In the genomic region with DNA sequence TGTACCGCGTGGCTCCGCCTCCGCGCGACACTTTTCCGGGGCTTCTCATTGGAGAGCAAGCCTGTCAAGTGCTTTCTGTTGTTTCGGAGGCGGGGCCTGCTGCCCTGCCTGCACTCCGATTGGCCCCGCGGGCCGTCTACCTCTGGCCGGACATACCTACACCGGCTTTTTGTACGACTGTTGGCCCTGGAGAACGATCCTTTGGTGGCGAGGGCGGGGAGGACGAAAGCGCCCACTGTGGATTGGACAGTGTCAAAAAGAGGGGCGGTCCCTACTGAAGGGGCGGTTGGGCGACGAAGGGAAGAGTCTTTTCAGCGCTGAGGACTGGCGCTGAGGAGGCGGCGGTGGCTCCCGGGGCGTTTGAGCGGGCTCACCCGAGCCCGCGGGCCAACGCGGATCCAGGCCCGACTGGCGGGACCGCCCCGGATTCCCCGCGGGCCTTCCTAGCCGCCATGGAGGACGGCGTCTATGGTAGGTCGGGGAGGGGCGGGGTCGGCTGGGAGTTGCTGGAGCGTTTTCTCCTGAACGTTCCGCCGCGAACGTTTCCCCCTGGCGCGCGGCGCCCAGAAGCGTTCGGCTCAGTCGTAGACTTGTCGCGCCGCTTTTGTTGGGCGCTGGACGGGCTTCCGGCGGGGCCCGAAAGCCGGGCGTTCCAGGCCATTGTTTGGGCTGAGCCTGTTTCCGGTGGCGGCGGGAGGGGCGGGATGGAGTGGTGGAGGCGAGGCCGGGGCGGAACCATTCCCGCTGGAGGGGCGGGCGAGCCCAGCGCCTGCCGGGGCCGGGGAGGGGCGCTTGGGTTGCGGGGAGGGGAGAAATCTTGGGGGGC, we compare ENCODE assay signal across 1 cellular context.
TF ChIP-seq lines count a peak whose summit lies in the region.

A gene with protein sequence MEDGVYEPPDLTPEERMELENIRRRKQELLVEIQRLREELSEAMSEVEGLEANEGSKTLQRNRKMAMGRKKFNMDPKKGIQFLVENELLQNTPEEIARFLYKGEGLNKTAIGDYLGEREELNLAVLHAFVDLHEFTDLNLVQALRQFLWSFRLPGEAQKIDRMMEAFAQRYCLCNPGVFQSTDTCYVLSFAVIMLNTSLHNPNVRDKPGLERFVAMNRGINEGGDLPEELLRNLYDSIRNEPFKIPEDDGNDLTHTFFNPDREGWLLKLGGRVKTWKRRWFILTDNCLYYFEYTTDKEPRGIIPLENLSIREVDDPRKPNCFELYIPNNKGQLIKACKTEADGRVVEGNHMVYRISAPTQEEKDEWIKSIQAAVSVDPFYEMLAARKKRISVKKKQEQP (plus strand): TSS at position 314 of the 826 bp plus-strand sequence. CDS start 139 bp downstream, at position 453.

TF ChIP-seq in K562, 482 proteins besides CTCF, POLR2A, EP300 and RAD21 (continued from another document):
- TF ChIP-seq, protein P1, sequence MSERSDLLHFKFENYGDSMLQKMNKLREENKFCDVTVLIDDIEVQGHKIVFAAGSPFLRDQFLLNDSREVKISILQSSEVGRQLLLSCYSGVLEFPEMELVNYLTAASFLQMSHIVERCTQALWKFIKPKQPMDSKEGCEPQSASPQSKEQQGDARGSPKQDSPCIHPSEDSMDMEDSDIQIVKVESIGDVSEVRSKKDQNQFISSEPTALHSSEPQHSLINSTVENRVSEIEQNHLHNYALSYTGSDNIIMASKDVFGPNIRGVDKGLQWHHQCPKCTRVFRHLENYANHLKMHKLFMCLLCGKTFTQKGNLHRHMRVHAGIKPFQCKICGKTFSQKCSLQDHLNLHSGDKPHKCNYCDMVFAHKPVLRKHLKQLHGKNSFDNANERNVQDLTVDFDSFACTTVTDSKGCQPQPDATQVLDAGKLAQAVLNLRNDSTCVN (CRISPR knock-in tag; IDR thresholded peaks at IDR 0.05) = 0 out of 2 replicates have a peak, but pooled peaks have one; percentile 65
- TF ChIP-seq BMI1 (IDR thresholded peaks at IDR 0.05; ENCODE audit: low read length) (no peak), SIRT6 (IDR thresholded peaks at IDR 0.05; ENCODE audit: low read depth, low read length) (no peak), TEAD4 (IDR thresholded peaks at IDR 0.05; ENCODE audit: low read length) (no peak; the same call in 1 of the 2 replicates), TEAD4 (CRISPR knock-in tag; IDR thresholded peaks at IDR 0.05; ENCODE audit: borderline replicate concordance) (no peak), TCF7 (IDR thresholded peaks at IDR 0.05; ENCODE audit: borderline replicate concordance) (no peak), PHB2 (IDR thresholded peaks at IDR 0.05; ENCODE audit: low read depth) (no peak), SMARCC2 (IDR thresholded peaks at IDR 0.05; ENCODE audit: low read depth) (no peak), LCOR (CRISPR knock-in tag; IDR thresholded peaks at IDR 0.05) (peak; percentile 88), SAP30 (IDR thresholded peaks at IDR 0.05; ENCODE audit: borderline replicate concordance, insufficient read depth, low read depth, low read length, poor library complexity, severe bottlenecking) (no peak), ATF1 (CRISPR knock-in tag; IDR thresholded peaks at IDR 0.05) (0 out of 2 replicates have a peak, but pooled peaks have one; percentile 0), ATF1 (tag; IDR thresholded peaks at IDR 0.05) (peak; percentile 96), HDAC2 (IDR thresholded peaks at IDR 0.05) (peak; percentile 59; the same call in 1 of the 2 replicates), THRAP3 (IDR thresholded peaks at IDR 0.05; ENCODE audit: borderline replicate concordance) (no peak), U2AF1 (optimal IDR thresholded peaks at IDR 0.05; ENCODE audit: low read depth, low read length) (peak; percentile 74), NFE2L1 (tag; IDR thresholded peaks at IDR 0.05; ENCODE audit: borderline replicate concordance, low read depth) (no peak), ZNF224 (CRISPR knock-in tag; IDR thresholded peaks at IDR 0.05) (no peak), L3MBTL2 (IDR thresholded peaks at IDR 0.05) (no peak; the same call in 1 of the 2 replicates), TBL1XR1 (IDR thresholded peaks at IDR 0.05; ENCODE audit: low read length in 2 of 2) (no peak), TCF7L2 (IDR thresholded peaks at IDR 0.05; ENCODE audit: low read depth, low read length) (0 out of 2 replicates have a peak, but pooled peaks have one; percentile 51), SAFB (IDR thresholded peaks at IDR 0.05; ENCODE audit: borderline replicate concordance, low read depth, low read length) (no peak), ETV1 (tag; conservative IDR thresholded peaks at IDR 0.05; ENCODE audit: low read depth) (peak; percentile 89), SRSF9 (IDR thresholded peaks at IDR 0.05; ENCODE audit: borderline replicate concordance, low read depth, low read length) (no peak), ZNF830 (CRISPR knock-in tag; IDR thresholded peaks at IDR 0.05) (peak; percentile 77; the same call in 1 of the 2 replicates), TARDBP (IDR thresholded peaks at IDR 0.05) (no peak)
- TF ChIP-seq, protein P2, sequence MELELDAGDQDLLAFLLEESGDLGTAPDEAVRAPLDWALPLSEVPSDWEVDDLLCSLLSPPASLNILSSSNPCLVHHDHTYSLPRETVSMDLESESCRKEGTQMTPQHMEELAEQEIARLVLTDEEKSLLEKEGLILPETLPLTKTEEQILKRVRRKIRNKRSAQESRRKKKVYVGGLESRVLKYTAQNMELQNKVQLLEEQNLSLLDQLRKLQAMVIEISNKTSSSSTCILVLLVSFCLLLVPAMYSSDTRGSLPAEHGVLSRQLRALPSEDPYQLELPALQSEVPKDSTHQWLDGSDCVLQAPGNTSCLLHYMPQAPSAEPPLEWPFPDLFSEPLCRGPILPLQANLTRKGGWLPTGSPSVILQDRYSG (tag; conservative IDR thresholded peaks at IDR 0.05; ENCODE audit: low read depth) = no peak
- TF ChIP-seq, protein P3, sequence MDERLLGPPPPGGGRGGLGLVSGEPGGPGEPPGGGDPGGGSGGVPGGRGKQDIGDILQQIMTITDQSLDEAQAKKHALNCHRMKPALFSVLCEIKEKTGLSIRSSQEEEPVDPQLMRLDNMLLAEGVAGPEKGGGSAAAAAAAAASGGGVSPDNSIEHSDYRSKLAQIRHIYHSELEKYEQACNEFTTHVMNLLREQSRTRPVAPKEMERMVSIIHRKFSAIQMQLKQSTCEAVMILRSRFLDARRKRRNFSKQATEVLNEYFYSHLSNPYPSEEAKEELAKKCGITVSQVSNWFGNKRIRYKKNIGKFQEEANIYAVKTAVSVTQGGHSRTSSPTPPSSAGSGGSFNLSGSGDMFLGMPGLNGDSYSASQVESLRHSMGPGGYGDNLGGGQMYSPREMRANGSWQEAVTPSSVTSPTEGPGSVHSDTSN (CRISPR knock-in tag; IDR thresholded peaks at IDR 0.05; ENCODE audit: low read depth) = peak; percentile 88
- TF ChIP-seq, protein P3 (tag; conservative IDR thresholded peaks at IDR 0.05; ENCODE audit: low read depth) = peak; percentile 100
- TF ChIP-seq, protein P4, sequence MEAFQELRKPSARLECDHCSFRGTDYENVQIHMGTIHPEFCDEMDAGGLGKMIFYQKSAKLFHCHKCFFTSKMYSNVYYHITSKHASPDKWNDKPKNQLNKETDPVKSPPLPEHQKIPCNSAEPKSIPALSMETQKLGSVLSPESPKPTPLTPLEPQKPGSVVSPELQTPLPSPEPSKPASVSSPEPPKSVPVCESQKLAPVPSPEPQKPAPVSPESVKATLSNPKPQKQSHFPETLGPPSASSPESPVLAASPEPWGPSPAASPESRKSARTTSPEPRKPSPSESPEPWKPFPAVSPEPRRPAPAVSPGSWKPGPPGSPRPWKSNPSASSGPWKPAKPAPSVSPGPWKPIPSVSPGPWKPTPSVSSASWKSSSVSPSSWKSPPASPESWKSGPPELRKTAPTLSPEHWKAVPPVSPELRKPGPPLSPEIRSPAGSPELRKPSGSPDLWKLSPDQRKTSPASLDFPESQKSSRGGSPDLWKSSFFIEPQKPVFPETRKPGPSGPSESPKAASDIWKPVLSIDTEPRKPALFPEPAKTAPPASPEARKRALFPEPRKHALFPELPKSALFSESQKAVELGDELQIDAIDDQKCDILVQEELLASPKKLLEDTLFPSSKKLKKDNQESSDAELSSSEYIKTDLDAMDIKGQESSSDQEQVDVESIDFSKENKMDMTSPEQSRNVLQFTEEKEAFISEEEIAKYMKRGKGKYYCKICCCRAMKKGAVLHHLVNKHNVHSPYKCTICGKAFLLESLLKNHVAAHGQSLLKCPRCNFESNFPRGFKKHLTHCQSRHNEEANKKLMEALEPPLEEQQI (IDR thresholded peaks at IDR 0.05) = no peak
- TF ChIP-seq, protein P5, sequence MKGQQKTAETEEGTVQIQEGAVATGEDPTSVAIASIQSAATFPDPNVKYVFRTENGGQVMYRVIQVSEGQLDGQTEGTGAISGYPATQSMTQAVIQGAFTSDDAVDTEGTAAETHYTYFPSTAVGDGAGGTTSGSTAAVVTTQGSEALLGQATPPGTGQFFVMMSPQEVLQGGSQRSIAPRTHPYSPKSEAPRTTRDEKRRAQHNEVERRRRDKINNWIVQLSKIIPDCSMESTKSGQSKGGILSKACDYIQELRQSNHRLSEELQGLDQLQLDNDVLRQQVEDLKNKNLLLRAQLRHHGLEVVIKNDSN (CRISPR knock-in tag; IDR thresholded peaks at IDR 0.05) = no peak; the same call in 1 of the 2 replicates
- TF ChIP-seq, protein P6, sequence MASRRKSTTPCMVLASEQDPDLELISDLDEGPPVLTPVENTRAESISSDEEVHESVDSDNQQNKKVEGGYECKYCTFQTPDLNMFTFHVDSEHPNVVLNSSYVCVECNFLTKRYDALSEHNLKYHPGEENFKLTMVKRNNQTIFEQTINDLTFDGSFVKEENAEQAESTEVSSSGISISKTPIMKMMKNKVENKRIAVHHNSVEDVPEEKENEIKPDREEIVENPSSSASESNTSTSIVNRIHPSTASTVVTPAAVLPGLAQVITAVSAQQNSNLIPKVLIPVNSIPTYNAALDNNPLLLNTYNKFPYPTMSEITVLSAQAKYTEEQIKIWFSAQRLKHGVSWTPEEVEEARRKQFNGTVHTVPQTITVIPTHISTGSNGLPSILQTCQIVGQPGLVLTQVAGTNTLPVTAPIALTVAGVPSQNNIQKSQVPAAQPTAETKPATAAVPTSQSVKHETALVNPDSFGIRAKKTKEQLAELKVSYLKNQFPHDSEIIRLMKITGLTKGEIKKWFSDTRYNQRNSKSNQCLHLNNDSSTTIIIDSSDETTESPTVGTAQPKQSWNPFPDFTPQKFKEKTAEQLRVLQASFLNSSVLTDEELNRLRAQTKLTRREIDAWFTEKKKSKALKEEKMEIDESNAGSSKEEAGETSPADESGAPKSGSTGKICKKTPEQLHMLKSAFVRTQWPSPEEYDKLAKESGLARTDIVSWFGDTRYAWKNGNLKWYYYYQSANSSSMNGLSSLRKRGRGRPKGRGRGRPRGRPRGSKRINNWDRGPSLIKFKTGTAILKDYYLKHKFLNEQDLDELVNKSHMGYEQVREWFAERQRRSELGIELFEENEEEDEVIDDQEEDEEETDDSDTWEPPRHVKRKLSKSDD (conservative IDR thresholded peaks at IDR 0.05; ENCODE audit: low read length) = no peak
- TF ChIP-seq, protein P7, sequence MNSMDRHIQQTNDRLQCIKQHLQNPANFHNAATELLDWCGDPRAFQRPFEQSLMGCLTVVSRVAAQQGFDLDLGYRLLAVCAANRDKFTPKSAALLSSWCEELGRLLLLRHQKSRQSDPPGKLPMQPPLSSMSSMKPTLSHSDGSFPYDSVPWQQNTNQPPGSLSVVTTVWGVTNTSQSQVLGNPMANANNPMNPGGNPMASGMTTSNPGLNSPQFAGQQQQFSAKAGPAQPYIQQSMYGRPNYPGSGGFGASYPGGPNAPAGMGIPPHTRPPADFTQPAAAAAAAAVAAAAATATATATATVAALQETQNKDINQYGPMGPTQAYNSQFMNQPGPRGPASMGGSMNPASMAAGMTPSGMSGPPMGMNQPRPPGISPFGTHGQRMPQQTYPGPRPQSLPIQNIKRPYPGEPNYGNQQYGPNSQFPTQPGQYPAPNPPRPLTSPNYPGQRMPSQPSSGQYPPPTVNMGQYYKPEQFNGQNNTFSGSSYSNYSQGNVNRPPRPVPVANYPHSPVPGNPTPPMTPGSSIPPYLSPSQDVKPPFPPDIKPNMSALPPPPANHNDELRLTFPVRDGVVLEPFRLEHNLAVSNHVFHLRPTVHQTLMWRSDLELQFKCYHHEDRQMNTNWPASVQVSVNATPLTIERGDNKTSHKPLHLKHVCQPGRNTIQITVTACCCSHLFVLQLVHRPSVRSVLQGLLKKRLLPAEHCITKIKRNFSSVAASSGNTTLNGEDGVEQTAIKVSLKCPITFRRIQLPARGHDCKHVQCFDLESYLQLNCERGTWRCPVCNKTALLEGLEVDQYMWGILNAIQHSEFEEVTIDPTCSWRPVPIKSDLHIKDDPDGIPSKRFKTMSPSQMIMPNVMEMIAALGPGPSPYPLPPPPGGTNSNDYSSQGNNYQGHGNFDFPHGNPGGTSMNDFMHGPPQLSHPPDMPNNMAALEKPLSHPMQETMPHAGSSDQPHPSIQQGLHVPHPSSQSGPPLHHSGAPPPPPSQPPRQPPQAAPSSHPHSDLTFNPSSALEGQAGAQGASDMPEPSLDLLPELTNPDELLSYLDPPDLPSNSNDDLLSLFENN (IDR thresholded peaks at IDR 0.05; ENCODE audit: low read depth in 2 of 2, low read length in 2 of 2) = no peak
- TF ChIP-seq, protein P8, sequence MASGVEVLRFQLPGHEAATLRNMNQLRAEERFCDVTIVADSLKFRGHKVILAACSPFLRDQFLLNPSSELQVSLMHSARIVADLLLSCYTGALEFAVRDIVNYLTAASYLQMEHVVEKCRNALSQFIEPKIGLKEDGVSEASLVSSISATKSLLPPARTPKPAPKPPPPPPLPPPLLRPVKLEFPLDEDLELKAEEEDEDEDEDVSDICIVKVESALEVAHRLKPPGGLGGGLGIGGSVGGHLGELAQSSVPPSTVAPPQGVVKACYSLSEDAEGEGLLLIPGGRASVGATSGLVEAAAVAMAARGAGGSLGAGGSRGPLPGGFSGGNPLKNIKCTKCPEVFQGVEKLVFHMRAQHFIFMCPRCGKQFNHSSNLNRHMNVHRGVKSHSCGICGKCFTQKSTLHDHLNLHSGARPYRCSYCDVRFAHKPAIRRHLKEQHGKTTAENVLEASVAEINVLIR (CRISPR knock-in tag; IDR thresholded peaks at IDR 0.05) = peak; percentile 31; the same call in 1 of the 2 replicates
